Comparison of ENCODE assay signal across 15 cellular contexts in genomic region chr9:69046723-69047122, GRCh38. TPM values are rescaled to one million over a fixed set of nuclear protein-coding genes. Genes with fewer than 3 reads are reported as not detected.
DNase-seq lines count a peak whose midpoint lies in the region; ATAC-seq and TF ChIP-seq lines count a peak whose summit lies in the region.
"Had no signal": no experiment of that assay in that cellular context is flagged by ENCODE, and none has a peak within 500 bp of the region (broad histone marks: within the 10 kb centered on the region; RNA-seq: fewer than 3 reads in every experiment).

No MANE protein-coding gene starts in this region.

- no peak for TF ChIP-seq POLR2A in Peyer's patch (IDR thresholded peaks at IDR 0.05)

- no peak overlapping the region for H3K4me3 Mint-ChIP-seq in endodermal cell
- H3K4me3 Mint-ChIP-seq: CD8-positive, alpha-beta memory T cell had no signal

- peak overlapping the region; percentile 65 for H3K4me2 ChIP-seq in BLaER1
- H3K4me2 ChIP-seq in BLaER1 treated with 17β-estradiol and CSF1 and Interleukin-3, amounts not matched to agents 10 nM and 100 nM, result peak overlapping the region; percentile 45 to 72 (median 66)
- H3K4me2 ChIP-seq: A549 had no signal

- H3K36me3 Mint-ChIP-seq in endodermal cell (ENCODE audit: low read depth), result peaks cover 26% of the 10 kb centered on the region

- H3K27ac Mint-ChIP-seq in endodermal cell, result peak overlapping the region; percentile 66

- H3K9ac ChIP-seq in BLaER1 (peak overlapping the region; percentile 48; the same call in 1 of the 2 replicates), endodermal cell (ENCODE audit: extremely low read depth, low read length, poor library complexity, severe bottlenecking) (no peak overlapping the region)
- 0 out of 22 replicates have a peak overlapping the region, but pooled peaks of 1 of the 11 experiments have one; percentile 32 for H3K9ac ChIP-seq in BLaER1 treated with 17β-estradiol and CSF1 and Interleukin-3, amounts not matched to agents 10 nM and 100 nM

- H3K4me3 ChIP-seq in BLaER1 (no peak overlapping the region), endodermal cell (ENCODE audit: low read length) (no peak overlapping the region), right cardiac atrium (ENCODE audit: low read length) (no peak overlapping the region), Peyer's patch (no peak overlapping the region)
- no peak overlapping the region for H3K4me3 ChIP-seq in BLaER1 treated with 17β-estradiol and CSF1 and Interleukin-3, amounts not matched to agents 10 nM and 100 nM
- H3K4me3 ChIP-seq: A549, HAP-1 had no signal

- H3K27ac ChIP-seq in BLaER1 (peak overlapping the region; percentile 72), endodermal cell (ENCODE audit: low read depth, low read length) (no peak overlapping the region), right cardiac atrium (ENCODE audit: low read length) (peak overlapping the region; percentile 13), Peyer's patch (no peak overlapping the region)
- no peak overlapping the region for H3K27ac ChIP-seq in BLaER1 treated with 17β-estradiol and CSF1 and Interleukin-3, amounts not matched to agents 10 nM and 100 nM
- H3K27ac ChIP-seq: A549 had no signal

- H3K4me1 ChIP-seq in BLaER1 (peaks cover 38% of the 10 kb centered on the region), endodermal cell (ENCODE audit: control insufficient read depth, insufficient read depth, low read length) (peaks cover 12% of the 10 kb centered on the region), right cardiac atrium (ENCODE audit: control insufficient read depth, insufficient read depth, low read length) (peaks cover 8% of the 10 kb centered on the region), Peyer's patch (no peaks in the 10 kb centered on the region)
- H3K4me1 ChIP-seq in BLaER1 treated with 17β-estradiol and CSF1 and Interleukin-3, amounts not matched to agents 10 nM and 100 nM, result peaks cover 24 to 36% (median 33%) of the 10 kb centered on the region in 10 experiments
- H3K4me1 ChIP-seq: A549, Caco-2 had no signal

- intact Hi-C loops in right cardiac atrium (cut with DNase I), result loop anchor here in 1 of 4 donors (5.0 kb wide), 1 partner anchor 156 kb away; no protein-coding TSS in a partner anchor

- H3K9me3 Mint-ChIP-seq in endodermal cell, result no peaks in the 10 kb centered on the region
- H3K9me3 Mint-ChIP-seq: CD8-positive, alpha-beta memory T cell had no signal

- DNase-seq in endodermal cell, result no peak
- no peak for DNase-seq in right cardiac atrium
- DNase-seq in stimulated activated CD8-positive, alpha-beta memory T cell treated with anti-CD3 and anti-CD28 coated beads, Interleukin-4, amount 100 ng/mL, for 48 hours, result no peak
- no peak for DNase-seq in Peyer's patch
- no peak for DNase-seq in HK-2 (ENCODE audit: unreplicated experiment)
- DNase-seq: BE2C; Caco-2; CD8-positive, alpha-beta memory T cell; DND-41; GOT3 had no signal

- ATAC-seq in right cardiac atrium, result peak in 1 of 2 donors; percentile 34

- peaks cover 45% of the 10 kb centered on the region for H4K20me1 ChIP-seq in BLaER1
- H4K20me1 ChIP-seq in BLaER1 treated with 17β-estradiol and CSF1 and Interleukin-3, amounts not matched to agents 10 nM and 100 nM, result peaks cover 0 to 70% (median 28%) of the 10 kb centered on the region in 11 experiments; a peak in 16 of 22 replicates

- H3K27me3 Mint-ChIP-seq in endodermal cell (ENCODE audit: insufficient read depth), result no peaks in the 10 kb centered on the region

- H3K4me1 Mint-ChIP-seq in endodermal cell, result peaks cover 36% of the 10 kb centered on the region

- H3K9me3 ChIP-seq in BLaER1 (no peaks in the 10 kb centered on the region), endodermal cell (ENCODE audit: control insufficient read depth, low read length) (no peaks in the 10 kb centered on the region), right cardiac atrium (ENCODE audit: control insufficient read depth, low read length) (no peaks in the 10 kb centered on the region), Peyer's patch (no peaks in the 10 kb centered on the region)
- no peaks in the 10 kb centered on the region for H3K9me3 ChIP-seq in BLaER1 treated with 17β-estradiol and CSF1 and Interleukin-3, amounts not matched to agents 10 nM and 100 nM (replicated peaks in 1 of 11)
- H3K9me3 ChIP-seq: A549, BE2C, Caco-2, HAP-1 had no signal

- TF ChIP-seq CTCF in endodermal cell (conservative IDR thresholded peaks at IDR 0.05) (no peak), Peyer's patch (IDR thresholded peaks at IDR 0.05) (no peak)

- H3K36me3 ChIP-seq in BLaER1 (peaks cover 75% of the 10 kb centered on the region), endodermal cell (ENCODE audit: control insufficient read depth, insufficient read depth, low read length) (peaks cover 34% of the 10 kb centered on the region), Peyer's patch (peaks cover 0 to 16% (median 0%) of the 10 kb centered on the region in 3 donors)
- peaks cover 9 to 64% (median 43%) of the 10 kb centered on the region in 11 experiments for H3K36me3 ChIP-seq in BLaER1 treated with 17β-estradiol and CSF1 and Interleukin-3, amounts not matched to agents 10 nM and 100 nM

- WGBS in endodermal cell (ENCODE audit: insufficient coverage in 1 of 2, insufficient read length in 1 of 2), 2 experiments, result 89 to 96% methylated on average over 4 of the region's 4 CpGs
- 56% methylated on average over 4 of the region's 4 CpGs for WGBS in right cardiac atrium

- no peaks in the 10 kb centered on the region for H3K27me3 ChIP-seq in BLaER1
- no peaks in the 10 kb centered on the region for H3K27me3 ChIP-seq in BLaER1 treated with 17β-estradiol and CSF1 and Interleukin-3, amounts not matched to agents 10 nM and 100 nM
- no peaks in the 10 kb centered on the region for H3K27me3 ChIP-seq in endodermal cell (ENCODE audit: control insufficient read depth, insufficient read depth, low read length, poor library complexity, severe bottlenecking)
- H3K27me3 ChIP-seq in right cardiac atrium (ENCODE audit: control insufficient read depth, insufficient read depth), result no peaks in the 10 kb centered on the region
- no peaks in the 10 kb centered on the region for H3K27me3 ChIP-seq in Peyer's patch
- H3K27me3 ChIP-seq: BE2C had no signal

RNA-seq across cellular contexts. Expression of gene FXN, which starts 11.2 kb away (rescaled TPM):
- total RNA-seq in endodermal cell (10 to 100 TPM; 33.0 to 34.1 TPM), right cardiac atrium (10 to 100 TPM; 24.6 to 28.9 (median 28.1) TPM), Peyer's patch (1 to 10 TPM; 1.7 to 4.2 (median 2.7) TPM)
- 19.3 TPM for polyA plus RNA-seq in endodermal cell (2013, experiment 1 of 2)
- polyA plus RNA-seq in endodermal cell (2013, experiment 2 of 2), result 17.5 TPM
- 18.1 TPM for polyA plus RNA-seq in right cardiac atrium

RNA-seq across cellular contexts. Expression of gene PRKACG, which starts 32.8 kb away (rescaled TPM):
- total RNA-seq in endodermal cell (not detected), right cardiac atrium (not detected), Peyer's patch (not detected)
- not detected for polyA plus RNA-seq in endodermal cell (2013, experiment 1 of 2)
- polyA plus RNA-seq in endodermal cell (2013, experiment 2 of 2), result not detected
- not detected for polyA plus RNA-seq in right cardiac atrium
- total RNA-seq: Caco-2; CD8-positive, alpha-beta memory T cell had no signal
- polyA plus RNA-seq: A549; AG04450; CD8-positive, alpha-beta memory T cell had no signal

Comparison
In these comparisons a context has a peak if more than half of its experiments do, and no peak if none do; other contexts are left out.
1. H3K27ac ChIP-seq: peak in BLaER1 (single experiment) and right cardiac atrium (single experiment); none in BLaER1 treated with 17β-estradiol and CSF1 and Interleukin-3, amounts not matched to agents 10 nM and 100 nM (0 of 11), endodermal cell (single experiment) and Peyer's patch (0 of 4).
2. RNA of gene FXN, which starts 11.2 kb away (total RNA-seq): 33.0 to 34.1 TPM in endodermal cell and 24.6 to 28.9 TPM in right cardiac atrium; 1.7 to 4.2 TPM in Peyer's patch; every median in the first group is over 4 times any median in the second.